In genomic region chr7:99257675-99258074, GRCh38 we compare ENCODE assay signal across 9 cellular contexts. TPM values are rescaled to one million over a fixed set of nuclear protein-coding genes. Genes with fewer than 3 reads are reported as not detected.
"Had no signal": no experiment of that assay in that cellular context is flagged by ENCODE, and none has a peak within 500 bp of the region (broad histone marks: within the 10 kb centered on the region; RNA-seq: fewer than 3 reads in every experiment).

No MANE protein-coding gene starts in this region.

- ATAC-seq: GM23338, HCT116 had no signal

- H3K4me2 ChIP-seq: GM23338 had no signal

- H2AFZ ChIP-seq: GM23338 had no signal

- DNase-seq: H7, IMR-90, KBM-7 had no signal

- H3K9me3 ChIP-seq: HAP-1 had no signal

- H3K27ac Mint-ChIP-seq: GM23338 had no signal

- FAIRE-seq: HTR-8/SVneo had no signal

- H3K36me3 ChIP-seq: HAP-1 had no signal

- H3K4me1 ChIP-seq: HAP-1 had no signal

- H3K4me3 ChIP-seq: GM23338, HAP-1 had no signal

- H3K4me3 Mint-ChIP-seq: GM23338 had no signal

- H3K9me3 Mint-ChIP-seq: GM23338 had no signal

RNA-seq across cellular contexts. Expression of gene MYH16, which starts 15.0 kb away (rescaled TPM):
- total RNA-seq: GM23338, H7, HT-29 had no signal
- polyA plus RNA-seq: GM23338 had no signal

RNA-seq across cellular contexts. Expression of gene KPNA7, which starts 49.8 kb away (rescaled TPM):
- total RNA-seq: GM23338, H4, H7, IMR-90 had no signal
- polyA plus RNA-seq: GM23338, IMR-90 had no signal
